Comparison of ENCODE assay signal across 8 cellular contexts in genomic region chr18:23283933-23284430, GRCh38.
DNase-seq lines count a peak whose midpoint lies in the region; ATAC-seq and TF ChIP-seq lines count a peak whose summit lies in the region.

No MANE protein-coding gene starts in this region.

- H3K9me3 ChIP-seq in osteoblast (ENCODE audit: low read depth, low read length) = no peaks in the 10 kb centered on the region

- H3K36me3 ChIP-seq in brain microvascular endothelial cell (replicated peaks) (no peaks in the 10 kb centered on the region), osteoblast (ENCODE audit: insufficient read depth, low read length) (no peaks in the 10 kb centered on the region)

- H3K4me2 ChIP-seq in osteoblast (ENCODE audit: insufficient read depth, low read length) = no peak overlapping the region

- POLR2A ChIA-PET in naive thymus-derived CD8-positive, alpha-beta T cell (lab: Charles Lee) = no interaction called here

- H3K9me3 Mint-ChIP-seq in stimulated activated naive CD8-positive, alpha-beta T cell treated with anti-CD3 and anti-CD28 coated beads, Interleukin-15, amount 100 ng/mL, for 72 hours = no peaks in the 10 kb centered on the region
- no peaks in the 10 kb centered on the region for H3K9me3 Mint-ChIP-seq in naive thymus-derived CD8-positive, alpha-beta T cell

- peaks cover 25% of the 10 kb centered on the region for H3K4me1 Mint-ChIP-seq in stimulated activated naive CD8-positive, alpha-beta T cell treated with anti-CD3 and anti-CD28 coated beads, Interleukin-15, amount 100 ng/mL, for 72 hours
- H3K4me1 Mint-ChIP-seq in naive thymus-derived CD8-positive, alpha-beta T cell = peaks cover 0 to 2% (median 0%) of the 10 kb centered on the region in 4 donors

- H3K27me3 ChIP-seq in brain microvascular endothelial cell (replicated peaks) (no peaks in the 10 kb centered on the region), osteoblast (ENCODE audit: insufficient read depth, low read length) (no peaks in the 10 kb centered on the region)

- H4K20me1 ChIP-seq in osteoblast (ENCODE audit: insufficient read depth, low read length) = no peaks in the 10 kb centered on the region

- no peak for TF ChIP-seq CTCF in brain microvascular endothelial cell (IDR thresholded peaks at IDR 0.05; ENCODE audit: low read depth, low read length, missing control alignments)
- TF ChIP-seq CTCF in osteoblast (IDR thresholded peaks at IDR 0.05; ENCODE audit: extremely low read depth, low read depth, low read length) = no peak

- no peaks in the 10 kb centered on the region for H3K27me3 Mint-ChIP-seq in stimulated activated naive CD8-positive, alpha-beta T cell treated with anti-CD3 and anti-CD28 coated beads, Interleukin-15, amount 100 ng/mL, for 72 hours
- H3K27me3 Mint-ChIP-seq in naive thymus-derived CD8-positive, alpha-beta T cell = no peaks in the 10 kb centered on the region

- peaks cover 15% of the 10 kb centered on the region for H3K4me1 ChIP-seq in osteoblast (ENCODE audit: insufficient read depth, low read length)

- no peak overlapping the region for H3K4me3 ChIP-seq in brain microvascular endothelial cell (ENCODE audit: low read depth, low read length)
- no peak overlapping the region for H3K4me3 ChIP-seq in osteoblast (ENCODE audit: insufficient read depth, low read length)

- H3K27ac Mint-ChIP-seq in stimulated activated naive CD8-positive, alpha-beta T cell treated with anti-CD3 and anti-CD28 coated beads, Interleukin-15, amount 100 ng/mL, for 72 hours = peak overlapping the region in 1 of 2 donors; percentile 38
- no peak overlapping the region for H3K27ac Mint-ChIP-seq in naive thymus-derived CD8-positive, alpha-beta T cell

- H3K27ac ChIP-seq in brain microvascular endothelial cell (no peak overlapping the region), osteoblast (ENCODE audit: low read depth, low read length) (no peak overlapping the region)

- in situ Hi-C loops in brain microvascular endothelial cell (cut with HindIII; ENCODE audit: low pct_ligation_motif_present, low sequenced_read_pairs) = no loop called here

- no peak overlapping the region for H2AFZ ChIP-seq in osteoblast (ENCODE audit: low read length)

- no peaks in the 10 kb centered on the region for H3K36me3 Mint-ChIP-seq in naive thymus-derived CD8-positive, alpha-beta T cell

- no peaks in the 10 kb centered on the region for H3K79me2 ChIP-seq in osteoblast (ENCODE audit: insufficient read depth, low read length)

- DNase-seq in stimulated activated CD4-positive, alpha-beta T cell treated with anti-CD3 and anti-CD28 coated beads, Interleukin-15, amount 100 ng/mL, for 24 hours = peak; percentile 38
- no peak for DNase-seq in stimulated activated CD4-positive, alpha-beta T cell treated with anti-CD3 and anti-CD28 coated beads, Interleukin-12 subunit alpha, Interleukin-12 subunit beta, amount 100 ng/mL, for 4 hours
- DNase-seq in brain microvascular endothelial cell (peak; percentile 47), medulla oblongata (ENCODE audit: extremely low spot score) (no peak), osteoblast (ENCODE audit: insufficient read length, low spot score, missing footprints) (no peak)
- peak; percentile 41 to 80 for DNase-seq in stimulated activated naive CD8-positive, alpha-beta T cell treated with anti-CD3 and anti-CD28 coated beads, Interleukin-15, amount 100 ng/mL, for 72 hours
- no peak for DNase-seq in naive thymus-derived CD8-positive, alpha-beta T cell

- H3K4me3 Mint-ChIP-seq in stimulated activated naive CD8-positive, alpha-beta T cell treated with anti-CD3 and anti-CD28 coated beads, Interleukin-15, amount 100 ng/mL, for 72 hours = peak overlapping the region in 1 of 2 donors; percentile 10
- no peak overlapping the region for H3K4me3 Mint-ChIP-seq in naive thymus-derived CD8-positive, alpha-beta T cell

- ATAC-seq in HG03469 (IDR thresholded peaks at IDR 0.05; ENCODE audit: unreplicated experiment) = peak; percentile 79
- ATAC-seq in stimulated activated naive CD8-positive, alpha-beta T cell treated with anti-CD3 and anti-CD28 coated beads, Interleukin-15, amount 100 ng/mL, for 72 hours = peak; percentile 97
- no peak for ATAC-seq in naive thymus-derived CD8-positive, alpha-beta T cell

Comparison
In these comparisons a context has a peak if more than half of its experiments do, and no peak if none do; other contexts are left out.
1. DNase-seq: peak in stimulated activated CD4-positive, alpha-beta T cell treated with anti-CD3 and anti-CD28 coated beads, Interleukin-15, amount 100 ng/mL, for 24 hours (single experiment), brain microvascular endothelial cell (single experiment) and stimulated activated naive CD8-positive, alpha-beta T cell treated with anti-CD3 and anti-CD28 coated beads, Interleukin-15, amount 100 ng/mL, for 72 hours (2 of 2); none in stimulated activated CD4-positive, alpha-beta T cell treated with anti-CD3 and anti-CD28 coated beads, Interleukin-12 subunit alpha, Interleukin-12 subunit beta, amount 100 ng/mL, for 4 hours (single experiment), medulla oblongata (single experiment), naive thymus-derived CD8-positive, alpha-beta T cell (0 of 10) and osteoblast (single experiment).
2. ATAC-seq: peak in HG03469 (single experiment) and stimulated activated naive CD8-positive, alpha-beta T cell treated with anti-CD3 and anti-CD28 coated beads, Interleukin-15, amount 100 ng/mL, for 72 hours (single experiment); none in naive thymus-derived CD8-positive, alpha-beta T cell (0 of 2).